Comparison of ENCODE assay signal across 10 cellular contexts in genomic region chr15:64985382-64986033, GRCh38. TPM values are rescaled to one million over a fixed set of nuclear protein-coding genes. Genes with fewer than 3 reads are reported as not detected.
DNase-seq lines count a peak whose midpoint lies in the region; ATAC-seq and TF ChIP-seq lines count a peak whose summit lies in the region.
"Had no signal": no experiment of that assay in that cellular context is flagged by ENCODE, and none has a peak within 500 bp of the region (broad histone marks: within the 10 kb centered on the region; RNA-seq: fewer than 3 reads in every experiment).

No MANE protein-coding gene starts in this region.

- H3K4me3 ChIP-seq in RWPE2 (ENCODE audit: severe bottlenecking) = no peak overlapping the region
- peak overlapping the region; percentile 0 to 11 for H3K4me3 ChIP-seq in foreskin fibroblast (ENCODE audit: low read depth in 1 of 2, low read length in 2 of 2)
- peak overlapping the region in 2 of 5 donors; percentile 17 to 28 for H3K4me3 ChIP-seq in subcutaneous abdominal adipose tissue (ENCODE audit: low read depth in 1 of 5, low read length in 5 of 5)

- H3K27me3 Mint-ChIP-seq in activated CD8-positive, alpha-beta T cell treated with anti-CD3 and anti-CD28 coated beads, Interleukin-2, amount 10 ng/mL, durations not matched to agents 7 days and 5 days (ENCODE audit: low read depth) = no peaks in the 10 kb centered on the region
- no peaks in the 10 kb centered on the region for H3K27me3 Mint-ChIP-seq in activated CD8-positive, alpha-beta T cell treated with anti-CD3 and anti-CD28 coated beads for 36 hours

- H3K4me1 ChIP-seq in RWPE2 (ENCODE audit: insufficient read depth, poor library complexity, severe bottlenecking) (peaks cover 9% of the 10 kb centered on the region), subcutaneous abdominal adipose tissue (ENCODE audit: control insufficient read depth in 5 of 5, insufficient read depth in 5 of 5, low read length in 5 of 5) (peaks cover 0 to 39% (median 33%) of the 10 kb centered on the region in 5 donors)

- H3K9me3 ChIP-seq in RWPE2 (ENCODE audit: severe bottlenecking) (no peaks in the 10 kb centered on the region), subcutaneous abdominal adipose tissue (ENCODE audit: control insufficient read depth in 5 of 5, low read length in 5 of 5) (no peaks in the 10 kb centered on the region)

- peak overlapping the region; percentile 39 for H3K27ac Mint-ChIP-seq in activated CD8-positive, alpha-beta T cell treated with anti-CD3 and anti-CD28 coated beads, Interleukin-2, amount 10 ng/mL, durations not matched to agents 7 days and 5 days
- H3K27ac Mint-ChIP-seq in activated CD8-positive, alpha-beta T cell treated with anti-CD3 and anti-CD28 coated beads for 36 hours = no peak overlapping the region

- no peak for DNase-seq in activated CD8-positive, alpha-beta T cell treated with anti-CD3 and anti-CD28 coated beads, Interleukin-2, amount 10 ng/mL, durations not matched to agents 7 days and 5 days
- DNase-seq in activated CD8-positive, alpha-beta T cell treated with anti-CD3 and anti-CD28 coated beads for 36 hours = no peak
- DNase-seq in RWPE2 (ENCODE audit: low spot score) (no peak), foreskin fibroblast (peak; percentile 58 to 75), T-helper 9 cell (no peak), amniotic stem cell (lab: John Stamatoyannopoulos, UW) (no peak)
- no peak for DNase-seq in stimulated activated naive CD4-positive, alpha-beta T cell (lab: John Stamatoyannopoulos, UW)
- DNase-seq: anterior cingulate cortex had no signal

- H3K9me3 Mint-ChIP-seq in activated CD8-positive, alpha-beta T cell treated with anti-CD3 and anti-CD28 coated beads, Interleukin-2, amount 10 ng/mL, durations not matched to agents 7 days and 5 days (ENCODE audit: insufficient read depth) = no peaks in the 10 kb centered on the region
- no peaks in the 10 kb centered on the region for H3K9me3 Mint-ChIP-seq in activated CD8-positive, alpha-beta T cell treated with anti-CD3 and anti-CD28 coated beads for 36 hours

- peaks cover 21% of the 10 kb centered on the region for H3K36me3 Mint-ChIP-seq in activated CD8-positive, alpha-beta T cell treated with anti-CD3 and anti-CD28 coated beads, Interleukin-2, amount 10 ng/mL, durations not matched to agents 7 days and 5 days (ENCODE audit: low read depth)
- peaks cover 24% of the 10 kb centered on the region for H3K36me3 Mint-ChIP-seq in activated CD8-positive, alpha-beta T cell treated with anti-CD3 and anti-CD28 coated beads for 36 hours (ENCODE audit: low read depth)

- TF ChIP-seq CTCF in activated CD8-positive, alpha-beta T cell treated with anti-CD3 and anti-CD28 coated beads for 36 hours (IDR thresholded peaks at IDR 0.05) = no peak
- TF ChIP-seq CTCF in RWPE2 (IDR thresholded peaks at IDR 0.05; ENCODE audit: poor library complexity, severe bottlenecking) (no peak), foreskin fibroblast (IDR thresholded peaks at IDR 0.05; ENCODE audit: low read depth, low read length) (no peak)

- H3K27ac ChIP-seq in RWPE2 (ENCODE audit: poor library complexity, severe bottlenecking) (peak overlapping the region; percentile 4), subcutaneous abdominal adipose tissue (ENCODE audit: low read depth, low read length) (peak overlapping the region; percentile 70)

- H3K9ac ChIP-seq in subcutaneous abdominal adipose tissue (ENCODE audit: low read length in 5 of 5) = peak overlapping the region in 2 of 5 donors; percentile 1 to 22

- peaks cover 49% of the 10 kb centered on the region for H3K4me1 Mint-ChIP-seq in activated CD8-positive, alpha-beta T cell treated with anti-CD3 and anti-CD28 coated beads, Interleukin-2, amount 10 ng/mL, durations not matched to agents 7 days and 5 days (ENCODE audit: low read depth)
- H3K4me1 Mint-ChIP-seq in activated CD8-positive, alpha-beta T cell treated with anti-CD3 and anti-CD28 coated beads for 36 hours (ENCODE audit: low read depth) = peaks cover 39% of the 10 kb centered on the region

- H3K27me3 ChIP-seq in RWPE2 (ENCODE audit: insufficient read depth, poor library complexity, severe bottlenecking) (no peaks in the 10 kb centered on the region), subcutaneous abdominal adipose tissue (ENCODE audit: control insufficient read depth in 5 of 5, insufficient read depth in 4 of 5, low read length in 5 of 5) (no peaks in the 10 kb centered on the region)

- CTCF ChIA-PET in activated CD8-positive, alpha-beta T cell treated with anti-CD3 and anti-CD28 coated beads, Interleukin-2, amount 10 ng/mL, durations not matched to agents 7 days and 5 days (lab: Charles Lee) = interaction anchor here (1.0 kb wide), 1 partner anchor 23 kb away, joined by 5 read pairs; no protein-coding TSS in a partner anchor
- CTCF ChIA-PET in activated CD8-positive, alpha-beta T cell treated with anti-CD3 and anti-CD28 coated beads for 36 hours (lab: Charles Lee) = no interaction called here

- POLR2A ChIA-PET in activated CD8-positive, alpha-beta T cell treated with anti-CD3 and anti-CD28 coated beads, Interleukin-2, amount 10 ng/mL, durations not matched to agents 7 days and 5 days (lab: Charles Lee) = no interaction called here
- POLR2A ChIA-PET in activated CD8-positive, alpha-beta T cell treated with anti-CD3 and anti-CD28 coated beads for 36 hours (lab: Charles Lee) = interaction anchor here (1.0 kb wide), 1 partner anchor 15 kb away, joined by 3 read pairs; no protein-coding TSS in a partner anchor

- H3K36me3 ChIP-seq in RWPE2 (ENCODE audit: low read depth) (peaks cover 31% of the 10 kb centered on the region), subcutaneous abdominal adipose tissue (ENCODE audit: control insufficient read depth in 5 of 5, insufficient read depth in 5 of 5, low read length in 5 of 5) (peaks cover 3 to 8% (median 4%) of the 10 kb centered on the region in 5 donors)

- no peak for ATAC-seq in activated CD8-positive, alpha-beta T cell treated with anti-CD3 and anti-CD28 coated beads, Interleukin-2, amount 10 ng/mL, durations not matched to agents 7 days and 5 days
- ATAC-seq in activated CD8-positive, alpha-beta T cell treated with anti-CD3 and anti-CD28 coated beads for 36 hours = no peak
- ATAC-seq in RWPE2 (ENCODE audit: low read depth) = no peak

- no peak overlapping the region for H3K4me3 Mint-ChIP-seq in activated CD8-positive, alpha-beta T cell treated with anti-CD3 and anti-CD28 coated beads, Interleukin-2, amount 10 ng/mL, durations not matched to agents 7 days and 5 days
- no peak overlapping the region for H3K4me3 Mint-ChIP-seq in activated CD8-positive, alpha-beta T cell treated with anti-CD3 and anti-CD28 coated beads for 36 hours

- intact Hi-C loops in activated CD8-positive, alpha-beta T cell treated with anti-CD3 and anti-CD28 coated beads for 36 hours (cut with micrococcal nuclease) = no loop called here

RNA-seq across cellular contexts. Expression of gene SPG21, which starts 4.2 kb away (rescaled TPM):
- 10 to 100 TPM; 53.8 to 55.1 TPM for total RNA-seq in activated CD8-positive, alpha-beta T cell treated with anti-CD3 and anti-CD28 coated beads, Interleukin-2, amount 10 ng/mL, durations not matched to agents 7 days and 5 days
- 10 to 100 TPM; 72.3 to 73.0 TPM for total RNA-seq in activated CD8-positive, alpha-beta T cell treated with anti-CD3 and anti-CD28 coated beads for 36 hours

RNA-seq across cellular contexts. Expression of gene MTFMT, which starts 43.9 kb away (rescaled TPM):
- total RNA-seq in activated CD8-positive, alpha-beta T cell treated with anti-CD3 and anti-CD28 coated beads, Interleukin-2, amount 10 ng/mL, durations not matched to agents 7 days and 5 days = 10 to 100 TPM; 16.2 to 19.3 TPM
- 10 to 100 TPM; 19.7 to 21.0 TPM for total RNA-seq in activated CD8-positive, alpha-beta T cell treated with anti-CD3 and anti-CD28 coated beads for 36 hours

RNA-seq across cellular contexts. Expression of gene SLC51B, which starts 59.7 kb away (rescaled TPM):
- not detected for total RNA-seq in activated CD8-positive, alpha-beta T cell treated with anti-CD3 and anti-CD28 coated beads, Interleukin-2, amount 10 ng/mL, durations not matched to agents 7 days and 5 days
- not detected for total RNA-seq in activated CD8-positive, alpha-beta T cell treated with anti-CD3 and anti-CD28 coated beads for 36 hours
- total RNA-seq: RPMI7951 had no signal

Comparison
In these comparisons a context has a peak if more than half of its experiments do, and no peak if none do; other contexts are left out.
1. DNase-seq: peak in foreskin fibroblast (2 of 2); none in activated CD8-positive, alpha-beta T cell treated with anti-CD3 and anti-CD28 coated beads, Interleukin-2, amount 10 ng/mL, durations not matched to agents 7 days and 5 days (single experiment), activated CD8-positive, alpha-beta T cell treated with anti-CD3 and anti-CD28 coated beads for 36 hours (single experiment), RWPE2 (single experiment), T-helper 9 cell (single experiment), amniotic stem cell (single experiment) and stimulated activated naive CD4-positive, alpha-beta T cell (0 of 6).